Comparison of ENCODE assay signal across 19 cellular contexts in genomic region chr2:204860249-204860648, GRCh38.
DNase-seq lines count a peak whose midpoint lies in the region; ATAC-seq, FAIRE-seq and TF ChIP-seq lines count a peak whose summit lies in the region.
"Had no signal": no experiment of that assay in that cellular context is flagged by ENCODE, and none has a peak within 500 bp of the region (broad histone marks: within the 10 kb centered on the region; RNA-seq: fewer than 3 reads in every experiment).

No MANE protein-coding gene starts in this region.

- ATAC-seq in right cardiac atrium (peak; percentile 54 to 55), left lobe of liver (peak; percentile 95), GM18498 (IDR thresholded peaks at IDR 0.05; ENCODE audit: unreplicated experiment) (no peak)
- ATAC-seq: GM12878; stimulated activated memory B cell treated with anti-CD40 and anti-IgM and Interleukin-4, amounts not matched to agents 10 μg/mL and 1 μg/mL and 100 μg/mL, for 72 hours had no signal

- H3K4me1 ChIP-seq in right cardiac atrium (ENCODE audit: control insufficient read depth, insufficient read depth, low read length) (peaks cover 2% of the 10 kb centered on the region), left ventricle myocardium inferior (no peaks in the 10 kb centered on the region), colonic mucosa (no peaks in the 10 kb centered on the region)

- peak; percentile 54 to 63 (median 62) for DNase-seq in right cardiac atrium
- DNase-seq in left ventricle myocardium inferior, result no peak
- DNase-seq in anterior cingulate cortex (lab: John Stamatoyannopoulos, UW), result peak in 50 of 58 donors; percentile 0 to 83 (median 35)
- peak; percentile 60 for DNase-seq in left lobe of liver (ENCODE audit: low spot score)
- DNase-seq in substantia nigra (lab: John Stamatoyannopoulos, UW), result peak in 30 of 49 donors; percentile 0 to 61 (median 24)
- DNase-seq in colonic mucosa, result no peak
- DNase-seq in H54 (ENCODE audit: insufficient read length, low spot score), result no peak
- DNase-seq: activated CD8-positive, alpha-beta memory T cell treated with anti-CD3 and anti-CD28 coated beads, Interleukin-2, amount 50 U/mL, for 4 hours; activated naive CD4-positive, alpha-beta T cell treated with anti-CD3 and anti-CD28 coated beads, Interleukin-2, amount 10 ng/mL, durations not matched to agents 7 days and 5 days; CD4-positive, alpha-beta memory T cell; EL; endodermal cell had no signal

- FAIRE-seq in H54 (lab: Jason Lieb, UNC), result no peak
- FAIRE-seq: bronchial epithelial cell, frontal cortex, GM12878 had no signal

- H3K4me3 ChIP-seq in right cardiac atrium (ENCODE audit: low read length) (no peak overlapping the region), left ventricle myocardium inferior (no peak overlapping the region), colonic mucosa (no peak overlapping the region)
- H3K4me3 ChIP-seq: GM12878, SJSA1, smooth muscle cell had no signal

- no peaks in the 10 kb centered on the region for H3K27me3 ChIP-seq in right cardiac atrium (ENCODE audit: control insufficient read depth, insufficient read depth)
- H3K27me3 ChIP-seq in left ventricle myocardium inferior (ENCODE audit: low read depth), result no peaks in the 10 kb centered on the region
- H3K27me3 ChIP-seq in colonic mucosa, result no peaks in the 10 kb centered on the region
- H3K27me3 ChIP-seq: SJSA1 had no signal

- TF ChIP-seq POLR2A in H54 (IDR thresholded peaks at IDR 0.05; ENCODE audit: low read depth, low read length), result no peak

- intact Hi-C loops in right cardiac atrium (cut with DNase I), result no loop called here
- intact Hi-C loops in left ventricle myocardium inferior (cut with micrococcal nuclease), result no loop called here
- intact Hi-C loops in colonic mucosa (cut with DNase I), result no loop called here

- TF ChIP-seq CTCF in left ventricle myocardium inferior (IDR thresholded peaks at IDR 0.05; ENCODE audit: borderline replicate concordance), result no peak
- no peak for TF ChIP-seq CTCF in colonic mucosa (IDR thresholded peaks at IDR 0.05)

- no peak overlapping the region for H3K27ac ChIP-seq in right cardiac atrium (ENCODE audit: low read length)
- H3K27ac ChIP-seq in left ventricle myocardium inferior (replicated peaks), result no peak overlapping the region
- no peak overlapping the region for H3K27ac ChIP-seq in substantia nigra (ENCODE audit: low read depth, low read length, poor library complexity, severe bottlenecking)
- no peak overlapping the region for H3K27ac ChIP-seq in colonic mucosa
- H3K27ac ChIP-seq: SJSA1 had no signal

- no peak overlapping the region for H3K9ac ChIP-seq in colonic mucosa (ENCODE audit: low read depth in 2 of 2, low read length in 2 of 2)

- no peaks in the 10 kb centered on the region for H3K9me3 ChIP-seq in right cardiac atrium (ENCODE audit: control insufficient read depth, low read length)
- peaks cover 13% of the 10 kb centered on the region for H3K9me3 ChIP-seq in left ventricle myocardium inferior (replicated peaks)
- H3K9me3 ChIP-seq in colonic mucosa, result no peaks in the 10 kb centered on the region
- H3K9me3 ChIP-seq: SJSA1 had no signal

- H3K36me3 ChIP-seq in left ventricle myocardium inferior (no peaks in the 10 kb centered on the region), colonic mucosa (no peaks in the 10 kb centered on the region)
- H3K36me3 ChIP-seq: SJSA1 had no signal

- WGBS in right cardiac atrium, result 64% methylated on average over 6 of the region's 6 CpGs

Comparison
In these comparisons a context has a peak if more than half of its experiments do, and no peak if none do; other contexts are left out.
1. DNase-seq: peak in right cardiac atrium (3 of 3), anterior cingulate cortex (50 of 58), left lobe of liver (single experiment) and substantia nigra (30 of 49); none in left ventricle myocardium inferior (single experiment), colonic mucosa (single experiment) and H54 (single experiment).